In the genomic region with DNA sequence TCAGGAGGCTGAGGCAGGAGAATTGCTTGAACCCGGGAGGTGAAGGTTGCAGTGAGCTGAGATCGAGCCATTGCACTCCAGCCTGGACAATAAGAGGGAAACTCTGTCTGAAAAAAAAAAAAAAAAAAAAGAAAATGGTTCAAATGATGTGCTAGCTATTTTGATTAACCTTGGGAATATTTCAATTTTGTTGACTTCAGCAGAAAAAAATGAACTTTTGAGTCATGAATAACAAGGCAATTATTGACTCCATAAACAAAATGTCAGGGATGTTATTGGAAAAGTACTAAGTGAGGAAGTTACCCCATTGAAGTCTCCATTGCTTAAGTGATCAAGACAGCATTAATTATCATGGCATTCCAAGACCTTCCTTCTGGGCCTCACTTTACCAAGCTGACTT, we compare ENCODE assay signal across 1 cellular context.
TF ChIP-seq lines count a peak whose summit lies in the region.

No MANE protein-coding gene starts in this region.

TF ChIP-seq in HepG2, 621 proteins besides CTCF, POLR2A, EP300 and RAD21 (continued from another document):
- TF ChIP-seq, protein P1, sequence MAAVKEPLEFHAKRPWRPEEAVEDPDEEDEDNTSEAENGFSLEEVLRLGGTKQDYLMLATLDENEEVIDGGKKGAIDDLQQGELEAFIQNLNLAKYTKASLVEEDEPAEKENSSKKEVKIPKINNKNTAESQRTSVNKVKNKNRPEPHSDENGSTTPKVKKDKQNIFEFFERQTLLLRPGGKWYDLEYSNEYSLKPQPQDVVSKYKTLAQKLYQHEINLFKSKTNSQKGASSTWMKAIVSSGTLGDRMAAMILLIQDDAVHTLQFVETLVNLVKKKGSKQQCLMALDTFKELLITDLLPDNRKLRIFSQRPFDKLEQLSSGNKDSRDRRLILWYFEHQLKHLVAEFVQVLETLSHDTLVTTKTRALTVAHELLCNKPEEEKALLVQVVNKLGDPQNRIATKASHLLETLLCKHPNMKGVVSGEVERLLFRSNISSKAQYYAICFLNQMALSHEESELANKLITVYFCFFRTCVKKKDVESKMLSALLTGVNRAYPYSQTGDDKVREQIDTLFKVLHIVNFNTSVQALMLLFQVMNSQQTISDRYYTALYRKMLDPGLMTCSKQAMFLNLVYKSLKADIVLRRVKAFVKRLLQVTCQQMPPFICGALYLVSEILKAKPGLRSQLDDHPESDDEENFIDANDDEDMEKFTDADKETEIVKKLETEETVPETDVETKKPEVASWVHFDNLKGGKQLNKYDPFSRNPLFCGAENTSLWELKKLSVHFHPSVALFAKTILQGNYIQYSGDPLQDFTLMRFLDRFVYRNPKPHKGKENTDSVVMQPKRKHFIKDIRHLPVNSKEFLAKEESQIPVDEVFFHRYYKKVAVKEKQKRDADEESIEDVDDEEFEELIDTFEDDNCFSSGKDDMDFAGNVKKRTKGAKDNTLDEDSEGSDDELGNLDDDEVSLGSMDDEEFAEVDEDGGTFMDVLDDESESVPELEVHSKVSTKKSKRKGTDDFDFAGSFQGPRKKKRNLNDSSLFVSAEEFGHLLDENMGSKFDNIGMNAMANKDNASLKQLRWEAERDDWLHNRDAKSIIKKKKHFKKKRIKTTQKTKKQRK (IDR thresholded peaks at IDR 0.05; ENCODE audit: low read length) = no peak
